Comparison of ENCODE assay signal across 9 cellular contexts in genomic region chr4:185534850-185535761, GRCh38. TPM values are rescaled to one million over a fixed set of nuclear protein-coding genes. Genes with fewer than 3 reads are reported as not detected.
DNase-seq lines count a peak whose midpoint lies in the region; ATAC-seq and TF ChIP-seq lines count a peak whose summit lies in the region.
"Had no signal": no experiment of that assay in that cellular context is flagged by ENCODE, and none has a peak within 500 bp of the region (broad histone marks: within the 10 kb centered on the region; RNA-seq: fewer than 3 reads in every experiment).

Gene PDLIM3 (minus strand): TSS chr4:185535507. CDS start chr4:185535434, 73 bp downstream.

- H3K4me1 ChIP-seq in A673 (ENCODE audit: insufficient read depth, low read length, poor library complexity, severe bottlenecking): no peaks in the 10 kb centered on the region

- no peak for TF ChIP-seq CTCF in A673 (conservative IDR thresholded peaks at IDR 0.05; ENCODE audit: low read depth, low read length)
- TF ChIP-seq CTCF in GM12865 (IDR thresholded peaks at IDR 0.05; ENCODE audit: insufficient read depth, low read depth, low read length, missing control alignments): no peak
- TF ChIP-seq CTCF in choroid plexus epithelial cell (conservative IDR thresholded peaks at IDR 0.05; ENCODE audit: low read depth, low read length): no peak

- H3K36me3 Mint-ChIP-seq in stimulated activated memory B cell treated with anti-CD40 and anti-IgM and Interleukin-4, amounts not matched to agents 10 μg/mL and 1 μg/mL and 100 μg/mL, for 72 hours: no peaks in the 10 kb centered on the region

- no TSS peak for BruUV-seq in A673 (replicated peaks; lab: Mats Ljungman, UMichigan)

- H3K27ac Mint-ChIP-seq in stimulated activated memory B cell treated with anti-CD40 and anti-IgM and Interleukin-4, amounts not matched to agents 10 μg/mL and 1 μg/mL and 100 μg/mL, for 72 hours: no peak within 1 kb of the TSS

- H3K36me3 ChIP-seq in A673 (ENCODE audit: insufficient read depth, low read length, poor library complexity, severe bottlenecking): no peaks in the 10 kb centered on the region
- H3K36me3 ChIP-seq: neutrophil had no signal

- DNase-seq in A673 (ENCODE audit: low spot score) (no peak), GM12865 (ENCODE audit: low read depth) (no peak), NCI-H460 (ENCODE audit: extremely low read depth, low read depth) (peak; percentile 24), choroid plexus epithelial cell (ENCODE audit: low read depth) (no peak), left colon (peak; percentile 45 to 46), NK-92 (lab: John Stamatoyannopoulos, UW; ENCODE audit: unreplicated experiment) (no peak)

- H3K9me3 Mint-ChIP-seq in stimulated activated memory B cell treated with anti-CD40 and anti-IgM and Interleukin-4, amounts not matched to agents 10 μg/mL and 1 μg/mL and 100 μg/mL, for 72 hours: no peaks in the 10 kb centered on the region

- intact Hi-C loops in A673 (cut with micrococcal nuclease; ENCODE audit: unreplicated experiment) (no loop called here), left colon (cut with DNase I, micrococcal nuclease) (loop anchor here in 1 of 2 donors (10.0 kb wide), 1 partner anchor 60 kb away; no protein-coding TSS in a partner anchor)

- POLR2A ChIA-PET in A673 (lab: Charles Lee; ENCODE audit: low non-redundant PET): no interaction called here

- peaks cover 14% of the 10 kb centered on the region for H3K27me3 Mint-ChIP-seq in stimulated activated memory B cell treated with anti-CD40 and anti-IgM and Interleukin-4, amounts not matched to agents 10 μg/mL and 1 μg/mL and 100 μg/mL, for 72 hours

- peaks cover 82% of the 10 kb centered on the region for H3K27me3 ChIP-seq in A673 (replicated peaks; ENCODE audit: insufficient read depth, low read depth, low read length, poor library complexity)

- peak within 1 kb of the TSS; percentile 61 for H3K4me3 Mint-ChIP-seq in stimulated activated memory B cell treated with anti-CD40 and anti-IgM and Interleukin-4, amounts not matched to agents 10 μg/mL and 1 μg/mL and 100 μg/mL, for 72 hours

- no peak within 1 kb of the TSS for H3K27ac ChIP-seq in A673 (ENCODE audit: low read depth, low read length, poor library complexity, severe bottlenecking)
- H3K27ac ChIP-seq: neutrophil had no signal

- ATAC-seq in left colon (peak; percentile 62), HG03571 (IDR thresholded peaks at IDR 0.05; ENCODE audit: unreplicated experiment) (no peak)
- ATAC-seq in stimulated activated memory B cell treated with anti-CD40 and anti-IgM and Interleukin-4, amounts not matched to agents 10 μg/mL and 1 μg/mL and 100 μg/mL, for 72 hours: peak; percentile 54

- H3K4me3 ChIP-seq in A673 (ENCODE audit: low read depth, low read length, poor library complexity, severe bottlenecking) (peak within 1 kb of the TSS; percentile 45), GM12865 (ENCODE audit: low read depth, low read length) (peak within 1 kb of the TSS; percentile 38), choroid plexus epithelial cell (ENCODE audit: low read depth, low read length) (peak within 1 kb of the TSS; percentile 74)

- CTCF ChIA-PET in A673 (lab: Charles Lee): no interaction called here

- H3K9me3 ChIP-seq in A673 (ENCODE audit: low read depth, low read length, poor library complexity, severe bottlenecking): no peaks in the 10 kb centered on the region
- H3K9me3 ChIP-seq: neutrophil had no signal

- H3K4me1 Mint-ChIP-seq in stimulated activated memory B cell treated with anti-CD40 and anti-IgM and Interleukin-4, amounts not matched to agents 10 μg/mL and 1 μg/mL and 100 μg/mL, for 72 hours: no peaks in the 10 kb centered on the region

RNA-seq across cellular contexts. Expression of gene PDLIM3, which starts in this region (rescaled TPM):
- total RNA-seq in A673 (2021) (0.66 TPM in 1 of 2 replicates, not detected in the other), left colon (10 to 100 TPM in 1 of 2 donors, 1 to 10 TPM in 1; 4.3 to 30.8 TPM)
- 7.8 and 10.9 TPM in 2 replicates for total RNA-seq in NCI-H460 (2014; rRNA removed; shearing (Covaris generic))
- polyA plus RNA-seq in NCI-H460 (2014; cell fraction: nucleus; rRNA removed): 6.6 and 15.2 TPM in 2 replicates

Comparison
In these comparisons a context has a peak if more than half of its experiments do, and no peak if none do; other contexts are left out.
1. DNase-seq: peak in NCI-H460 (single experiment) and left colon (2 of 2); none in A673 (single experiment), GM12865 (single experiment), choroid plexus epithelial cell (single experiment) and NK-92 (single experiment).
2. Peak in every context shown above with its lines, with median percentiles within 50 percentile points of each other: H3K4me3 ChIP-seq.